In the genomic region with DNA sequence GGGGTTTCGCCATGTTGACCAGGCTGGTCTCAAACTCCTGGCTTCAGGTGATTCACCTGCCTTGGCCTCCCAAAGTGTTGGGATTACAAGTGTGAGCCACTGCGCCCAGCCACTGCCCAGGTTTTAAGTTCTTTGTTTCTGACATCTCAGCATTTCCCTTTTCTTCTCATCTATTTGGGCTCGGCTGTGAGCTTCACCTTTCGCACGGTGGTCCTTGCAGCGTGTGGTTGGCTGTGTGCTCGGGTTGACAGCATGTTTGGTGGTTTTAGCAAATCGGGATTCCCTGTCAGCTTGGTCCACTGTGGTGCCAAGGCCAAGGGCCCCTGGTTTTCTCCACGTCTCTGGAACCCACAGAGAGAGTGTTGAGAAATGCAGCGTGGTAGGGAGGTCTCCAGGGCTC, we compare ENCODE assay signal across 16 cellular contexts.
"Had no signal": no experiment of that assay in that cellular context is flagged by ENCODE, and none has a peak within 500 bp of the region (broad histone marks: within the 10 kb centered on the region; RNA-seq: fewer than 3 reads in every experiment).

No MANE protein-coding gene starts in this region.

- H3K27ac Mint-ChIP-seq: activated B cell treated with CpG ODN at 0.5 μM for 24 hours; activated naive CD8-positive, alpha-beta T cell treated with anti-CD3 and anti-CD28 coated beads, Interleukin-2, amount 10 ng/mL, durations not matched to agents 7 days and 5 days; memory B cell; nephron; stimulated activated naive CD8-positive, alpha-beta T cell treated with anti-CD3 and anti-CD28 coated beads, Interleukin-15, Interleukin-2, amounts not matched to agents 100 ng/mL and 50 ng/mL, for 24 hours had no signal

- H3K4me3 Mint-ChIP-seq: activated B cell treated with CpG ODN at 0.5 μM for 24 hours; activated naive CD8-positive, alpha-beta T cell treated with anti-CD3 and anti-CD28 coated beads, Interleukin-2, amount 10 ng/mL, durations not matched to agents 7 days and 5 days; memory B cell; nephron; stimulated activated naive CD8-positive, alpha-beta T cell treated with anti-CD3 and anti-CD28 coated beads, Interleukin-15, Interleukin-2, amounts not matched to agents 100 ng/mL and 50 ng/mL, for 24 hours had no signal

- H3K27me3 ChIP-seq: breast epithelium, SJCRH30 had no signal

- H3K27me3 Mint-ChIP-seq: stimulated activated naive CD8-positive, alpha-beta T cell treated with anti-CD3 and anti-CD28 coated beads, Interleukin-15, Interleukin-2, amounts not matched to agents 100 ng/mL and 50 ng/mL, for 24 hours had no signal

- H3K27ac ChIP-seq: breast epithelium, heart left ventricle, SJCRH30, tibial artery had no signal

- H3K4me1 ChIP-seq: breast epithelium, SJCRH30, tibial artery had no signal

- DNase-seq: activated B cell treated with CpG ODN at 0.5 μM for 24 hours; activated CD4-positive, alpha-beta T cell treated with anti-CD3 and anti-CD28 coated beads for 48 hours; activated naive CD4-positive, alpha-beta T cell; activated naive CD8-positive, alpha-beta T cell treated with anti-CD3 and anti-CD28 coated beads, Interleukin-2, amount 10 ng/mL, durations not matched to agents 7 days and 5 days; activated T-cell treated with anti-CD3 and anti-CD28 coated beads for 4 hours; amniotic stem cell; effector CD4-positive, alpha-beta T cell; SJCRH30; stimulated activated CD4-positive, alpha-beta T cell treated with anti-CD3 and anti-CD28 coated beads, Interleukin-4, amount 100 ng/mL, for 4 hours; T1000 had no signal

- H3K4me1 Mint-ChIP-seq: activated B cell treated with CpG ODN at 0.5 μM for 24 hours, memory B cell, nephron had no signal

- ATAC-seq: heart left ventricle had no signal

- H3K36me3 ChIP-seq: breast epithelium, heart left ventricle, SJCRH30, tibial artery had no signal

- H3K4me3 ChIP-seq: breast epithelium, heart left ventricle, SJCRH30, tibial artery had no signal
